ENCODE assay signal across 25 cellular contexts in genomic region chr1:44297695-44298400, GRCh38.
"Had no signal": no experiment of that assay in that cellular context is flagged by ENCODE, and none has a peak within 500 bp of the region (broad histone marks: within the 10 kb centered on the region; RNA-seq: fewer than 3 reads in every experiment).

No MANE protein-coding gene starts in this region.

- H3K4me3 Mint-ChIP-seq: memory B cell; natural killer cell; stimulated activated naive CD8-positive, alpha-beta T cell treated with anti-CD3 and anti-CD28 coated beads, Interleukin-15, amount 100 ng/mL, for 72 hours had no signal

- ATAC-seq: left cardiac atrium; left ventricle myocardium superior; natural killer cell; right cardiac atrium; stimulated activated naive CD8-positive, alpha-beta T cell treated with anti-CD3 and anti-CD28 coated beads, Interleukin-15, amount 100 ng/mL, for 72 hours; upper lobe of right lung had no signal

- H3K4me2 ChIP-seq: smooth muscle cell had no signal

- DNase-seq: cerebellar nuclear complex; dorsolateral prefrontal cortex; effector CD4-positive, alpha-beta T cell; kidney; left cardiac atrium; left ventricle myocardium superior; natural killer cell; nucleus accumbens; psoas muscle; right cardiac atrium; stimulated activated CD4-positive, alpha-beta T cell treated with anti-CD3 and anti-CD28 coated beads, Interleukin-12 subunit alpha, Interleukin-12 subunit beta, amount 100 ng/mL, for 4 hours; stimulated activated CD4-positive, alpha-beta T cell treated with anti-CD3 and anti-CD28 coated beads, Interleukin-1b, Interleukin-23, amount 100 ng/mL, for 48 hours; stimulated activated CD4-positive, alpha-beta T cell treated with anti-CD3 and anti-CD28 coated beads, Interleukin-4, amount 100 ng/mL, for 1 hour; stimulated activated CD8-positive, alpha-beta memory T cell treated with anti-CD3 and anti-CD28 coated beads, Interleukin-4, amount 100 ng/mL, for 48 hours; stimulated activated naive CD4-positive, alpha-beta T cell; stimulated activated naive CD8-positive, alpha-beta T cell treated with anti-CD3 and anti-CD28 coated beads, Interleukin-15, amount 100 ng/mL, for 72 hours; transverse colon; upper lobe of right lung had no signal

- H3K27me3 ChIP-seq: dorsolateral prefrontal cortex, suprapubic skin, transverse colon, upper lobe of right lung, vagina had no signal

- H3K9me3 ChIP-seq: psoas muscle, suprapubic skin, transverse colon, upper lobe of right lung, vagina had no signal

- H3K27me3 Mint-ChIP-seq: memory B cell; stimulated activated naive CD8-positive, alpha-beta T cell treated with anti-CD3 and anti-CD28 coated beads, Interleukin-15, amount 100 ng/mL, for 72 hours had no signal

- H3K27ac ChIP-seq: dorsolateral prefrontal cortex, psoas muscle, suprapubic skin, transverse colon, upper lobe of right lung, vagina had no signal

- FAIRE-seq: colon, frontal cortex, kidney had no signal

- H3K9me3 Mint-ChIP-seq: memory B cell; natural killer cell; stimulated activated naive CD8-positive, alpha-beta T cell treated with anti-CD3 and anti-CD28 coated beads, Interleukin-15, amount 100 ng/mL, for 72 hours had no signal

- H3K27ac Mint-ChIP-seq: memory B cell, natural killer cell had no signal

- H3K36me3 Mint-ChIP-seq: natural killer cell had no signal

- H3K4me3 ChIP-seq: dorsolateral prefrontal cortex, lung, psoas muscle, smooth muscle cell, suprapubic skin, transverse colon, upper lobe of right lung, vagina had no signal

- H3K4me1 ChIP-seq: upper lobe of right lung had no signal

- H3K4me1 Mint-ChIP-seq: memory B cell; natural killer cell; stimulated activated naive CD8-positive, alpha-beta T cell treated with anti-CD3 and anti-CD28 coated beads, Interleukin-15, amount 100 ng/mL, for 72 hours had no signal
